Comparison of ENCODE assay signal across 29 cellular contexts in the genomic region with DNA sequence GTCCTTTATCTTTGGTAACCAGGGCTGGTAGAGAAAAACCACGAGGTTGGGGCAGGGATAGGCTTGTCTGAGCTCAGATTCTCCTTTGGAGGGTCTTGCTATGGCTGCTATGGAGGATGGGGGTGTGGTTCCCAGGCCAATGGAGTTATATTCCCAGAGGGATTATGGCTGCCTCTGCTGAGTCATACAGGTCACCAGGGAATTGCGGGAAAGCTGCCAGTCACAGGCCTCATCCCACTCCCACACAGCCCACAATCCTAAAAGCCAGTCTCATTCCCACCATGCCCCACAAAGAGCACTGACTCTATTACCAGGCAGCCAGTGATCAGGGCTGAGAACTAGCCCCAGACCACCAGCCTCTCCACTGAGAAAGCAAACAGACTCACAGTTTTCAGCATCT.
"Had no signal": no experiment of that assay in that cellular context is flagged by ENCODE, and none has a peak within 500 bp of the region (broad histone marks: within the 10 kb centered on the region; RNA-seq: fewer than 3 reads in every experiment).

No MANE protein-coding gene starts in this region.

- H3K36me3 Mint-ChIP-seq: activated naive CD4-positive, alpha-beta T cell treated with anti-CD3 and anti-CD28 coated beads, Interleukin-2, amount 50 U/mL, for 24 hours; stimulated activated naive B cell treated with anti-CD40 and anti-IgM and Interleukin-4, amounts not matched to agents 10 μg/mL and 1 μg/mL and 100 μg/mL, for 72 hours had no signal

- H2AFZ ChIP-seq: parathyroid adenoma had no signal

- H3K9ac ChIP-seq: parathyroid adenoma had no signal

- H3K79me2 ChIP-seq: parathyroid adenoma had no signal

- DNase-seq: activated B cell treated with CpG ODN at 0.5 μM for 24 hours; activated CD4-positive, alpha-beta T cell treated with anti-CD3 and anti-CD28 coated beads, Interleukin-2, amount 50 U/mL, for 1 hour; activated CD8-positive, alpha-beta T cell treated with anti-CD3 and anti-CD28 coated beads for 36 hours; activated naive CD8-positive, alpha-beta T cell treated with anti-CD3 and anti-CD28 coated beads, Interleukin-2, amount 50 U/mL, for 24 hours; activated T-cell treated with anti-CD3 and anti-CD28 coated beads, Interleukin-2, amount 50 U/mL, for 4 hours; dermis blood vessel endothelial cell; effector CD4-positive, alpha-beta T cell; esophagus squamous epithelium; foreskin melanocyte; heart right ventricle; midbrain; naive thymus-derived CD4-positive, alpha-beta T cell; occipital lobe; psoas muscle; sigmoid colon; small intestine; stimulated activated CD4-positive, alpha-beta T cell treated with anti-CD3 and anti-CD28 coated beads, Interleukin-1b, Interleukin-23, amount 100 ng/mL, for 48 hours; stimulated activated CD4-positive, alpha-beta T cell treated with anti-CD3 and anti-CD28 coated beads, Interleukin-4, amount 100 ng/mL, for 4 hours; stimulated activated CD8-positive, alpha-beta memory T cell treated with anti-CD3 and anti-CD28 coated beads, Interleukin-4, amount 100 ng/mL, for 48 hours; stimulated activated naive B cell treated with anti-CD40 and anti-IgM and Interleukin-4, amounts not matched to agents 10 μg/mL and 1 μg/mL and 100 μg/mL, for 72 hours; stomach; T-helper 17 cell; thyroid gland; upper lobe of right lung had no signal

- H3K4me3 ChIP-seq: esophagus squamous epithelium, heart right ventricle, psoas muscle, sigmoid colon, stomach, thyroid gland, upper lobe of right lung had no signal

- H3K27me3 Mint-ChIP-seq: activated B cell treated with CpG ODN at 0.5 μM for 24 hours; activated CD8-positive, alpha-beta T cell treated with anti-CD3 and anti-CD28 coated beads for 36 hours; activated naive CD4-positive, alpha-beta T cell treated with anti-CD3 and anti-CD28 coated beads, Interleukin-2, amount 50 U/mL, for 24 hours; activated naive CD8-positive, alpha-beta T cell treated with anti-CD3 and anti-CD28 coated beads, Interleukin-2, amount 50 U/mL, for 24 hours; activated T-helper 17 cell treated with anti-CD3 and anti-CD28 coated beads, Interleukin-2, amount 50 U/mL, for 72 hours; naive thymus-derived CD4-positive, alpha-beta T cell; stimulated activated naive B cell treated with anti-CD40 and anti-IgM and Interleukin-4, amounts not matched to agents 10 μg/mL and 1 μg/mL and 100 μg/mL, for 72 hours; T-helper 17 cell had no signal

- H3K27me3 ChIP-seq: esophagus squamous epithelium, heart right ventricle, sigmoid colon, stomach, thyroid gland, upper lobe of right lung had no signal

- H3K4me3 Mint-ChIP-seq: activated B cell treated with CpG ODN at 0.5 μM for 24 hours; activated CD8-positive, alpha-beta T cell treated with anti-CD3 and anti-CD28 coated beads for 36 hours; activated naive CD4-positive, alpha-beta T cell treated with anti-CD3 and anti-CD28 coated beads, Interleukin-2, amount 50 U/mL, for 24 hours; activated naive CD8-positive, alpha-beta T cell treated with anti-CD3 and anti-CD28 coated beads, Interleukin-2, amount 50 U/mL, for 24 hours; activated T-cell treated with anti-CD3 and anti-CD28 coated beads, Interleukin-2, amount 50 U/mL, for 4 hours; activated T-helper 17 cell treated with anti-CD3 and anti-CD28 coated beads, Interleukin-2, amount 50 U/mL, for 72 hours; naive thymus-derived CD4-positive, alpha-beta T cell; neural crest cell; stimulated activated naive B cell treated with anti-CD40 and anti-IgM and Interleukin-4, amounts not matched to agents 10 μg/mL and 1 μg/mL and 100 μg/mL, for 72 hours; T-helper 17 cell had no signal

- H3K27ac Mint-ChIP-seq: activated B cell treated with CpG ODN at 0.5 μM for 24 hours; activated CD8-positive, alpha-beta T cell treated with anti-CD3 and anti-CD28 coated beads for 36 hours; activated naive CD4-positive, alpha-beta T cell treated with anti-CD3 and anti-CD28 coated beads, Interleukin-2, amount 50 U/mL, for 24 hours; activated naive CD8-positive, alpha-beta T cell treated with anti-CD3 and anti-CD28 coated beads, Interleukin-2, amount 50 U/mL, for 24 hours; activated T-helper 17 cell treated with anti-CD3 and anti-CD28 coated beads, Interleukin-2, amount 50 U/mL, for 72 hours; naive thymus-derived CD4-positive, alpha-beta T cell; stimulated activated naive B cell treated with anti-CD40 and anti-IgM and Interleukin-4, amounts not matched to agents 10 μg/mL and 1 μg/mL and 100 μg/mL, for 72 hours; T-helper 17 cell had no signal

- H3K9me3 ChIP-seq: esophagus squamous epithelium, psoas muscle, thyroid gland, upper lobe of right lung had no signal

- H3K36me3 ChIP-seq: esophagus squamous epithelium, heart right ventricle, sigmoid colon, stomach, thyroid gland, upper lobe of right lung had no signal

- H3K27ac ChIP-seq: epithelial cell of prostate, esophagus squamous epithelium, heart right ventricle, parathyroid adenoma, psoas muscle, sigmoid colon, stomach, thyroid gland, upper lobe of right lung had no signal

- H3K4me1 Mint-ChIP-seq: activated B cell treated with CpG ODN at 0.5 μM for 24 hours; activated naive CD4-positive, alpha-beta T cell treated with anti-CD3 and anti-CD28 coated beads, Interleukin-2, amount 50 U/mL, for 24 hours; activated naive CD8-positive, alpha-beta T cell treated with anti-CD3 and anti-CD28 coated beads, Interleukin-2, amount 50 U/mL, for 24 hours; activated T-helper 17 cell treated with anti-CD3 and anti-CD28 coated beads, Interleukin-2, amount 50 U/mL, for 72 hours; naive thymus-derived CD4-positive, alpha-beta T cell; neural crest cell; stimulated activated naive B cell treated with anti-CD40 and anti-IgM and Interleukin-4, amounts not matched to agents 10 μg/mL and 1 μg/mL and 100 μg/mL, for 72 hours; T-helper 17 cell had no signal

- ATAC-seq: activated CD8-positive, alpha-beta T cell treated with anti-CD3 and anti-CD28 coated beads for 36 hours; activated naive CD8-positive, alpha-beta T cell treated with anti-CD3 and anti-CD28 coated beads, Interleukin-2, amount 50 U/mL, for 24 hours; activated T-cell treated with anti-CD3 and anti-CD28 coated beads, Interleukin-2, amount 50 U/mL, for 4 hours; activated T-helper 17 cell treated with anti-CD3 and anti-CD28 coated beads, Interleukin-2, amount 50 U/mL, for 72 hours; heart right ventricle; naive thymus-derived CD4-positive, alpha-beta T cell; psoas muscle; stimulated activated naive B cell treated with anti-CD40 and anti-IgM and Interleukin-4, amounts not matched to agents 10 μg/mL and 1 μg/mL and 100 μg/mL, for 72 hours; T-helper 17 cell; upper lobe of right lung had no signal

- H3K4me1 ChIP-seq: esophagus squamous epithelium, parathyroid adenoma, psoas muscle, sigmoid colon, stomach, thyroid gland, upper lobe of right lung had no signal
